Comparison of ENCODE assay signal across 8 cellular contexts in genomic region chr2:12555012-12555645, GRCh38.
DNase-seq lines count a peak whose midpoint lies in the region; ATAC-seq, FAIRE-seq and TF ChIP-seq lines count a peak whose summit lies in the region.

No MANE protein-coding gene starts in this region.

- H3K36me3 ChIP-seq in BLaER1 (no peaks in the 10 kb centered on the region), small intestine (ENCODE audit: control insufficient read depth in 2 of 2, insufficient read depth in 2 of 2, low read length in 2 of 2) (no peaks in the 10 kb centered on the region)

- peaks cover 17% of the 10 kb centered on the region for H3K4me1 ChIP-seq in BLaER1
- H3K4me1 ChIP-seq in foreskin keratinocyte, result peaks cover 12% of the 10 kb centered on the region
- peaks cover 0 to 8% of the 10 kb centered on the region in 2 donors for H3K4me1 ChIP-seq in small intestine (ENCODE audit: control insufficient read depth in 2 of 2, insufficient read depth in 1 of 2, low read depth in 1 of 2, low read length in 1 of 2)

- no peaks in the 10 kb centered on the region for H3K36me3 Mint-ChIP-seq in activated CD4-positive, alpha-beta T cell treated with anti-CD3 and anti-CD28 coated beads, Interleukin-2, amount 10 ng/mL, durations not matched to agents 7 days and 5 days (ENCODE audit: low read depth)
- no peaks in the 10 kb centered on the region for H3K36me3 Mint-ChIP-seq in stimulated activated naive CD8-positive, alpha-beta T cell treated with anti-CD3 and anti-CD28 coated beads, Interleukin-15, Interleukin-2, amounts not matched to agents 100 ng/mL and 50 ng/mL, for 24 hours (ENCODE audit: low read depth)

- POLR2A ChIA-PET in activated CD4-positive, alpha-beta T cell treated with anti-CD3 and anti-CD28 coated beads, Interleukin-2, amount 10 ng/mL, durations not matched to agents 7 days and 5 days (lab: Charles Lee), result no interaction called here

- intact Hi-C loops in left colon (cut with DNase I, micrococcal nuclease), result loop anchor here in 1 of 2 donors (10.0 kb wide), 1 partner anchor 160 kb away; the partner anchor contains the start of gene TRIB2

- H4K20me1 ChIP-seq in BLaER1, result no peaks in the 10 kb centered on the region

- H3K27me3 Mint-ChIP-seq in activated CD4-positive, alpha-beta T cell treated with anti-CD3 and anti-CD28 coated beads, Interleukin-2, amount 10 ng/mL, durations not matched to agents 7 days and 5 days, result no peaks in the 10 kb centered on the region
- no peaks in the 10 kb centered on the region for H3K27me3 Mint-ChIP-seq in stimulated activated naive CD8-positive, alpha-beta T cell treated with anti-CD3 and anti-CD28 coated beads, Interleukin-15, Interleukin-2, amounts not matched to agents 100 ng/mL and 50 ng/mL, for 24 hours

- peak overlapping the region; percentile 76 for H3K27ac Mint-ChIP-seq in activated CD4-positive, alpha-beta T cell treated with anti-CD3 and anti-CD28 coated beads, Interleukin-2, amount 10 ng/mL, durations not matched to agents 7 days and 5 days
- peak overlapping the region; percentile 88 for H3K27ac Mint-ChIP-seq in stimulated activated naive CD8-positive, alpha-beta T cell treated with anti-CD3 and anti-CD28 coated beads, Interleukin-15, Interleukin-2, amounts not matched to agents 100 ng/mL and 50 ng/mL, for 24 hours

- H3K9ac ChIP-seq in BLaER1, result no peak overlapping the region

- FAIRE-seq in small intestine (lab: Jason Lieb, UNC), result no peak

- 39 to 48% (median 41%) methylated on average over 2 of the region's 2 CpGs for WGBS in small intestine, 3 donors

- H3K4me2 ChIP-seq in BLaER1, result peak overlapping the region; percentile 41

- ATAC-seq in HG02623 (IDR thresholded peaks at IDR 0.05; ENCODE audit: unreplicated experiment) (peak; percentile 40), foreskin keratinocyte (peak; percentile 90), left colon (no peak)

- CTCF ChIA-PET in activated CD4-positive, alpha-beta T cell treated with anti-CD3 and anti-CD28 coated beads, Interleukin-2, amount 10 ng/mL, durations not matched to agents 7 days and 5 days (lab: Charles Lee), result interaction anchor here (2.0 kb wide), 1 partner anchor 21 kb away, joined by 5 read pairs; no protein-coding TSS in a partner anchor

- H3K9me3 Mint-ChIP-seq in activated CD4-positive, alpha-beta T cell treated with anti-CD3 and anti-CD28 coated beads, Interleukin-2, amount 10 ng/mL, durations not matched to agents 7 days and 5 days, result peaks cover 12% of the 10 kb centered on the region
- H3K9me3 Mint-ChIP-seq in stimulated activated naive CD8-positive, alpha-beta T cell treated with anti-CD3 and anti-CD28 coated beads, Interleukin-15, Interleukin-2, amounts not matched to agents 100 ng/mL and 50 ng/mL, for 24 hours, result peaks cover 8% of the 10 kb centered on the region

- H3K4me3 Mint-ChIP-seq in activated CD4-positive, alpha-beta T cell treated with anti-CD3 and anti-CD28 coated beads, Interleukin-2, amount 10 ng/mL, durations not matched to agents 7 days and 5 days, result no peak overlapping the region
- H3K4me3 Mint-ChIP-seq in stimulated activated naive CD8-positive, alpha-beta T cell treated with anti-CD3 and anti-CD28 coated beads, Interleukin-15, Interleukin-2, amounts not matched to agents 100 ng/mL and 50 ng/mL, for 24 hours, result peak overlapping the region; percentile 58

- H3K27ac ChIP-seq in BLaER1, result peak overlapping the region; percentile 11; the same call in 1 of the 2 replicates
- no peak overlapping the region for H3K27ac ChIP-seq in foreskin keratinocyte
- H3K27ac ChIP-seq in small intestine (ENCODE audit: low read depth in 1 of 2, low read length in 1 of 2), result peak overlapping the region in 1 of 2 donors; percentile 55

- no peak for DNase-seq in activated CD4-positive, alpha-beta T cell treated with anti-CD3 and anti-CD28 coated beads, Interleukin-2, amount 10 ng/mL, durations not matched to agents 7 days and 5 days
- DNase-seq in foreskin keratinocyte (peak in 1 of 2 donors; percentile 62), NCI-H2171 (lab: John Stamatoyannopoulos, UW) (no peak), left colon (no peak), small intestine (no peak)

- H3K9me3 ChIP-seq in BLaER1 (peaks cover 4% of the 10 kb centered on the region; the same call in 1 of the 2 replicates), small intestine (ENCODE audit: control insufficient read depth, low read depth) (no peaks in the 10 kb centered on the region)

- peaks cover 28% of the 10 kb centered on the region for H3K4me1 Mint-ChIP-seq in activated CD4-positive, alpha-beta T cell treated with anti-CD3 and anti-CD28 coated beads, Interleukin-2, amount 10 ng/mL, durations not matched to agents 7 days and 5 days
- H3K4me1 Mint-ChIP-seq in stimulated activated naive CD8-positive, alpha-beta T cell treated with anti-CD3 and anti-CD28 coated beads, Interleukin-15, Interleukin-2, amounts not matched to agents 100 ng/mL and 50 ng/mL, for 24 hours (ENCODE audit: low read depth), result peaks cover 45% of the 10 kb centered on the region

- H3K4me3 ChIP-seq in BLaER1 (no peak overlapping the region), small intestine (ENCODE audit: low read depth in 1 of 2, low read length in 2 of 2) (no peak overlapping the region)

- H3K27me3 ChIP-seq in BLaER1 (no peaks in the 10 kb centered on the region), foreskin keratinocyte (no peaks in the 10 kb centered on the region), small intestine (ENCODE audit: control insufficient read depth in 2 of 2, insufficient read depth in 2 of 2, low read length in 2 of 2) (no peaks in the 10 kb centered on the region)

- peak; percentile 30 for TF ChIP-seq CTCF in foreskin keratinocyte (conservative IDR thresholded peaks at IDR 0.05)
